In the genomic region with DNA sequence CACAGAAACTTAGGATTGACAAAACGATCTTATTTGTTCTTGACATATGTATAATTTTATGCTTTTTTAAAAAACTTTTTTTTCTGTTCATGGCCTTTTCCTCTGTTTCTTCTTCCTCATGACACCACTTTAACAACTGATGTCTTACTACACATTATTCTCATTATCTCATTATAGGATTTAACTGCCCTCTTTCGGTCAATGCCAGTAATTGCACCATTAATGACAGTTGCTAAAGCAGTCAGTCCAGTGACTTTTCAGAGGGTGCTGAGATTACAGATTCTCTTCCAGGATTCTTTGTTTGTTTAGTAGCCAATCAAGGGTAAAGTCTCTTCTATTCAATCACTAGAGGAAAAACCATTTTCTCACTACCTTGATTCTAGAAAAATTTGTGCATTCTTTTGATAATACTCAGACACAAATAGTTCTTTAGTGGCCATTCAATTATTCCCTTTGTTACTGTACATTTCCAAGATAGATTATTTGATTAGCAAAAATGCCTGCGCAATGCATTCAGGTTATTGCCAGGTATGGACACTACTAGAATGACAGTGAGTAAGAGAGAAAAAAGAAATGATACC, we compare ENCODE assay signal across 8 cellular contexts. TPM values are rescaled to one million over a fixed set of nuclear protein-coding genes. Genes with fewer than 3 reads are reported as not detected.
A peak's percentile ranks its signal among the peaks of the same experiment; 100 is the strongest.
DNase-seq lines count a peak whose midpoint lies in the region; ATAC-seq and TF ChIP-seq lines count a peak whose summit lies in the region.

No MANE protein-coding gene starts in this region.

- H3K27me3 ChIP-seq in WERI-Rb-1 (ENCODE audit: insufficient read depth, low read depth, severe bottlenecking) (no peaks in the 10 kb centered on the region), prostate gland (replicated peaks; ENCODE audit: insufficient read depth) (no peaks in the 10 kb centered on the region)

- 14% methylated on average over 3 of the region's 3 CpGs for WGBS in prostate gland

- ATAC-seq in GM21447 (IDR thresholded peaks at IDR 0.05; ENCODE audit: unreplicated experiment) (no peak), HG03108 (IDR thresholded peaks at IDR 0.05; ENCODE audit: unreplicated experiment) (no peak)

- DNase-seq in AG10803 (ENCODE audit: low read depth) (peak; percentile 47), NCI-H1417 (lab: John Stamatoyannopoulos, UW) (peak; percentile 24 to 81 (median 41)), WERI-Rb-1 (no peak), germinal center (ENCODE audit: low spot score) (peak; percentile 69), prostate gland (ENCODE audit: low spot score) (peak; percentile 33)

- H3K4me1 ChIP-seq in prostate gland (replicated peaks), result no peaks in the 10 kb centered on the region

- intact Hi-C loops in prostate gland (cut with DNase I), result loop anchor here (5.0 to 10.0 kb wide), 2 partner anchors 85 to 357 kb away; no protein-coding TSS in a partner anchor

- no peak for TF ChIP-seq POLR2A in prostate gland (IDR thresholded peaks at IDR 0.05)

- no peak overlapping the region for H3K4me3 ChIP-seq in AG10803 (ENCODE audit: low read length)
- H3K4me3 ChIP-seq in WERI-Rb-1 (ENCODE audit: low read depth, low read length), result no peak overlapping the region
- H3K4me3 ChIP-seq in prostate gland, result no peak overlapping the region

- peak; percentile 72 for TF ChIP-seq CTCF in AG10803 (conservative IDR thresholded peaks at IDR 0.05; ENCODE audit: low read length)
- peak; percentile 62; the same call in 2 of the 3 replicates for TF ChIP-seq CTCF in GM12872 (IDR thresholded peaks at IDR 0.05; ENCODE audit: insufficient read depth, low read depth, low read length)
- TF ChIP-seq CTCF in WERI-Rb-1 (IDR thresholded peaks at IDR 0.05; ENCODE audit: low read depth, low read length), result peak; percentile 42
- TF ChIP-seq CTCF in prostate gland (IDR thresholded peaks at IDR 0.05), result peak; percentile 48 to 85 (median 74)

- H3K9me3 ChIP-seq in WERI-Rb-1 (ENCODE audit: severe bottlenecking), result no peaks in the 10 kb centered on the region
- H3K9me3 ChIP-seq in prostate gland, result no peaks in the 10 kb centered on the region

- H3K27ac ChIP-seq in WERI-Rb-1 (no peak overlapping the region), prostate gland (no peak overlapping the region)

- H3K36me3 ChIP-seq in WERI-Rb-1 (no peaks in the 10 kb centered on the region), prostate gland (no peaks in the 10 kb centered on the region)

RNA-seq across cellular contexts. Expression of gene KLRG1, which starts 50.1 kb away (rescaled TPM):
- total RNA-seq in prostate gland, result 1 to 10 TPM in 1 of 2 donors, under 1 TPM in 1; 0.36 to 4.5 TPM
